In genomic region chr16:79883494-79883893, GRCh38 we compare ENCODE assay signal across 25 cellular contexts.
"Had no signal": no experiment of that assay in that cellular context is flagged by ENCODE, and none has a peak within 500 bp of the region (broad histone marks: within the 10 kb centered on the region; RNA-seq: fewer than 3 reads in every experiment).

No MANE protein-coding gene starts in this region.

- H3K4me3 ChIP-seq: coronary artery, dorsolateral prefrontal cortex, esophagus squamous epithelium, gastroesophageal sphincter, heart left ventricle, hepatocyte, left lung, lower lobe of right lung, mucosa of descending colon had no signal

- H3K79me2 ChIP-seq: hepatocyte had no signal

- H3K36me3 ChIP-seq: esophagus squamous epithelium, gastroesophageal sphincter, heart left ventricle, left lung, lower lobe of right lung had no signal

- ATAC-seq: esophagus mucosa; gastroesophageal sphincter; heart left ventricle; left cardiac atrium; left lung; left ventricle myocardium superior; lower lobe of right lung; mucosa of descending colon; naive thymus-derived CD8-positive, alpha-beta T cell had no signal

- H3K4me2 ChIP-seq: hepatocyte had no signal

- H3K27ac ChIP-seq: coronary artery, dorsolateral prefrontal cortex, epithelial cell of prostate, esophagus squamous epithelium, gastroesophageal sphincter, heart left ventricle, hepatocyte, left lung, lower lobe of right lung had no signal

- H3K27me3 ChIP-seq: esophagus squamous epithelium, gastroesophageal sphincter, heart left ventricle, hepatocyte, left lung had no signal

- H3K9me3 ChIP-seq: esophagus squamous epithelium, gastroesophageal sphincter, heart left ventricle, left lung, lower lobe of right lung, mucosa of descending colon had no signal

- H3K4me1 ChIP-seq: gastroesophageal sphincter, heart left ventricle, left lung, lower lobe of right lung had no signal

- H2AFZ ChIP-seq: hepatocyte had no signal

- DNase-seq: dermis blood vessel endothelial cell; dorsolateral prefrontal cortex; effector CD4-positive, alpha-beta T cell; effector memory CD4-positive, alpha-beta T cell; erythroblast; esophagus squamous epithelium; foreskin fibroblast; foreskin melanocyte; heart left ventricle; hypothalamus; immature natural killer cell; islet precursor cell; left cardiac atrium; left lung; left ventricle myocardium superior; lower lobe of right lung; mesenchymal stem cell; mucosa of descending colon; naive B cell; naive thymus-derived CD8-positive, alpha-beta T cell had no signal
